Comparison of ENCODE assay signal across 1 cellular context in the genomic region with DNA sequence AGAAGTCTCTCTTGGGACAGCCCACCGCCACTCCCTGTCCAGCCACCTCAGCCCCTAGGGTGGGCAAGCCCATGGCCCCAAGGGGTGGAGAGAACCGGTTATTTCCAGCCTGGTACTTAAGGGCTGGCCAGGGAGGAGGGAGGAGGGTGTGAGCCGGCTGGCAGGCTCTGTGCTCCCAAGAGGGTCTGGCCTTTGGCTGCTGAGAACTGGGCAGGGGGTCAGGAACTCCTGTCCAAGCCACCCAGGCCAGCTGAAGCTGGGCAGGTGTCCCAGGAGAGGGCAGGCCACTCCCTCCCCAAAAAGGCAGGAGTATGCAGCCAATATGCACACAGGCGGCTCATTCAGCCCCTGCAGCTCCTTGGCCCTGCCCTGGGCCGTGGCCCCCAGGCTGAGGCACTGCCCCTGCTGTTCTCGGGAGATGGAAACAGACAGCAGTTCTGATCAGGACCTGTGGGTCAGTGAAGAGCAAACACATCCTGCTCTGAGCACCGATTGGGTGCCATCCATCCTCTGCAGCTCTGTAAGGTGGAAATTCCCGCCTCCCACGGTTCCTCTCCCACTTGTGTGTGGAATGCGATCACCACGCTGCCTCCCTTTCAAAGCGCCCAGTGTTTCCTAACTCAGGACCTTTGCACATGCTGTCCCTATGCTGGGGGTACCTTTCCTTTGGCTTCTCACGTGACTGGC.
TF ChIP-seq lines count a peak whose summit lies in the region.

No MANE protein-coding gene starts in this region.

TF ChIP-seq in IMR-90, 13 proteins besides CTCF, POLR2A, EP300 and RAD21 (continued from another document):
- TF ChIP-seq NFE2L2 (IDR thresholded peaks at IDR 0.05; ENCODE audit: low read depth, low read length) = no peak
- no peak for TF ChIP-seq FOS (IDR thresholded peaks at IDR 0.05; ENCODE audit: low read depth, low read length)
- no peak for TF ChIP-seq MAFK (IDR thresholded peaks at IDR 0.05; ENCODE audit: low read depth, low read length)
- no peak for TF ChIP-seq MXI1 (IDR thresholded peaks at IDR 0.05; ENCODE audit: borderline replicate concordance, low read depth, low read length)
- no peak for TF ChIP-seq MAZ (IDR thresholded peaks at IDR 0.05; ENCODE audit: borderline replicate concordance, low read depth, low read length)
- TF ChIP-seq RFX5 (IDR thresholded peaks at IDR 0.05; ENCODE audit: low read depth, low read length) = no peak
- TF ChIP-seq SMC3 (IDR thresholded peaks at IDR 0.05; ENCODE audit: low read depth, low read length) = no peak
TF ChIP-seq in IMR-90: peak in this region for 0.
